9 cellular contexts compared by ENCODE assay signal in the genomic region with DNA sequence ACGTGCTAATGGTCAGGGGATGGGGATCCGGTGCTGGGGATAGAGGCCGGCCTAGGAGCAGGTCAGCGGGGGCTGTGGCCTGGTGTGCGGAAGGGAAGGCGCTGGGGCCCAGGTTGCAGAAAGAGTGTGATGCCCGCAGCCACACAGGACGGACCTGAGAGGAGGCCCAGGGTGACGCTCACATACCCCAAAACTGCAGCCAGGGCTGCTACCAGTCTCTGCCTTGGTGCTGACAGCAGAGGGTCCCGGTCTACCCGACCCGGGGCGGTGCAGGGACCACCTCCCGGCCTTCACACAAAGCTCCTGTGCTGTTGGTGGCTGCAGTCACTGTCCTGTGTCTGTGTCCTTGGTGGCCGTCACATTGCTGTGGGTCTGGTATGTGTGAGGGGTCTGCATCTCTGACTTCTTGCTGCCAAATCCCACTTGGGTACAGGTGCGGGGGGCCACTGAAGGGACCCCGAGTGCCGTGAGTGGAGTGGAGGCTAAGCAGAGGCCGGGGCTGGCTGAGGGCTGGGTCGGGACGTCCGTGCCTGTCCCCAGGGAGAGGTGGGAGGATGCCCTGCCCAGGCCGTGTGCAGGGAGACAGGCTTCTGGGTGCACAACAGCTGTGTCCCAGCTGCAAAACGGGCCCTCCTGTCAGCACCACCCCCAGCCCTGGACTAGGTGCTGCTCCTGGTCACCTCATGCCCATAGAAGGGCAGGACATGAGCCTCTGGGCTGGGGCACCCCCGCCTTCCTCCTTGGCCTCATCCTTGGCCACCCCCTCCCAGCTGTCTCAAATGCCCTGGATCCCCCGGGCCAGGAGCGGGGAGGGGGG. TPM values are rescaled to one million over a fixed set of nuclear protein-coding genes. Genes with fewer than 3 reads are reported as not detected.
DNase-seq lines count a peak whose midpoint lies in the region; ATAC-seq and TF ChIP-seq lines count a peak whose summit lies in the region.
"Had no signal": no experiment of that assay in that cellular context is flagged by ENCODE, and none has a peak within 500 bp of the region (broad histone marks: within the 10 kb centered on the region; RNA-seq: fewer than 3 reads in every experiment).

No MANE protein-coding gene starts in this region.

- H3K36me3 Mint-ChIP-seq in T-helper 2 cell treated with Interferon-gamma antibody and Interleukin-4, amounts not matched to agents 5 μg/mL and 100 μg/mL, for 36 hours (ENCODE audit: low read depth) = peaks cover 19% of the 10 kb centered on the region
- H3K36me3 Mint-ChIP-seq in activated B cell treated with CpG ODN at 0.5 μM for 24 hours (ENCODE audit: low read depth) = peaks cover 25% of the 10 kb centered on the region
- peaks cover 6% of the 10 kb centered on the region for H3K36me3 Mint-ChIP-seq in stimulated activated naive CD8-positive, alpha-beta T cell treated with anti-CD3 and anti-CD28 coated beads, Interleukin-15, Interleukin-2, amounts not matched to agents 100 ng/mL and 50 ng/mL, for 24 hours (ENCODE audit: low read depth)

- H3K4me1 Mint-ChIP-seq in T-helper 2 cell treated with Interferon-gamma antibody and Interleukin-4, amounts not matched to agents 5 μg/mL and 100 μg/mL, for 36 hours (ENCODE audit: low read depth) = peaks cover 27% of the 10 kb centered on the region
- peaks cover 82% of the 10 kb centered on the region for H3K4me1 Mint-ChIP-seq in activated B cell treated with CpG ODN at 0.5 μM for 24 hours
- peaks cover 74% of the 10 kb centered on the region for H3K4me1 Mint-ChIP-seq in stimulated activated naive CD8-positive, alpha-beta T cell treated with anti-CD3 and anti-CD28 coated beads, Interleukin-15, Interleukin-2, amounts not matched to agents 100 ng/mL and 50 ng/mL, for 24 hours (ENCODE audit: low read depth)

- H3K4me3 ChIP-seq in ovary = no peak overlapping the region

- intact Hi-C loops in activated B cell treated with CpG ODN at 0.5 μM for 24 hours (cut with micrococcal nuclease) (loop anchor here (1.0 to 10.0 kb wide), 7 partner anchors 13 to 1240 kb away; a partner anchor contains a TSS), posterior vena cava (cut with DNase I) (no loop called here), ovary (cut with DNase I) (no loop called here)

- peak overlapping the region; percentile 98 for H3K4me3 Mint-ChIP-seq in T-helper 2 cell treated with Interferon-gamma antibody and Interleukin-4, amounts not matched to agents 5 μg/mL and 100 μg/mL, for 36 hours
- H3K4me3 Mint-ChIP-seq in activated B cell treated with CpG ODN at 0.5 μM for 24 hours = peak overlapping the region; percentile 99
- peak overlapping the region; percentile 93 for H3K4me3 Mint-ChIP-seq in stimulated activated naive CD8-positive, alpha-beta T cell treated with anti-CD3 and anti-CD28 coated beads, Interleukin-15, Interleukin-2, amounts not matched to agents 100 ng/mL and 50 ng/mL, for 24 hours

- no peaks in the 10 kb centered on the region for H3K9me3 ChIP-seq in ovary

- CTCF ChIA-PET in activated B cell treated with CpG ODN at 0.5 μM for 24 hours (lab: Charles Lee) = interaction anchor here (1.0 to 2.6 kb wide), 3 partner anchors 23 to 67 kb away, joined by 3 to 12 read pairs (median 4); no protein-coding TSS in a partner anchor

- 74 to 85% (median 79%) methylated on average over 25 to 27 of the region's 27 CpGs for WGBS in ovary, 3 donors

- H3K27me3 Mint-ChIP-seq in T-helper 2 cell treated with Interferon-gamma antibody and Interleukin-4, amounts not matched to agents 5 μg/mL and 100 μg/mL, for 36 hours (ENCODE audit: low read depth) = no peaks in the 10 kb centered on the region
- no peaks in the 10 kb centered on the region for H3K27me3 Mint-ChIP-seq in activated B cell treated with CpG ODN at 0.5 μM for 24 hours
- no peaks in the 10 kb centered on the region for H3K27me3 Mint-ChIP-seq in stimulated activated naive CD8-positive, alpha-beta T cell treated with anti-CD3 and anti-CD28 coated beads, Interleukin-15, Interleukin-2, amounts not matched to agents 100 ng/mL and 50 ng/mL, for 24 hours

- POLR2A ChIA-PET in activated B cell treated with CpG ODN at 0.5 μM for 24 hours (lab: Charles Lee) = interaction anchor here (0.7 to 6.6 kb wide), 8 partner anchors 14 to 447 kb away, joined by 3 to 55 read pairs (median 5); a partner anchor contains a TSS

- TF ChIP-seq CTCF in activated B cell treated with CpG ODN at 0.5 μM for 24 hours (IDR thresholded peaks at IDR 0.05) = no peak
- no peak for TF ChIP-seq CTCF in ovary (IDR thresholded peaks at IDR 0.05)

- TF ChIP-seq POLR2A in ovary (IDR thresholded peaks at IDR 0.05) = no peak

- H3K9me3 Mint-ChIP-seq in T-helper 2 cell treated with Interferon-gamma antibody and Interleukin-4, amounts not matched to agents 5 μg/mL and 100 μg/mL, for 36 hours = no peaks in the 10 kb centered on the region
- no peaks in the 10 kb centered on the region for H3K9me3 Mint-ChIP-seq in activated B cell treated with CpG ODN at 0.5 μM for 24 hours
- no peaks in the 10 kb centered on the region for H3K9me3 Mint-ChIP-seq in stimulated activated naive CD8-positive, alpha-beta T cell treated with anti-CD3 and anti-CD28 coated beads, Interleukin-15, Interleukin-2, amounts not matched to agents 100 ng/mL and 50 ng/mL, for 24 hours

- TF ChIP-seq EP300 in ovary (IDR thresholded peaks at IDR 0.05) = no peak

- peak overlapping the region; percentile 92 for H3K27ac Mint-ChIP-seq in T-helper 2 cell treated with Interferon-gamma antibody and Interleukin-4, amounts not matched to agents 5 μg/mL and 100 μg/mL, for 36 hours
- peak overlapping the region; percentile 98 for H3K27ac Mint-ChIP-seq in activated B cell treated with CpG ODN at 0.5 μM for 24 hours
- H3K27ac Mint-ChIP-seq in stimulated activated naive CD8-positive, alpha-beta T cell treated with anti-CD3 and anti-CD28 coated beads, Interleukin-15, Interleukin-2, amounts not matched to agents 100 ng/mL and 50 ng/mL, for 24 hours = peak overlapping the region; percentile 95

- H3K27me3 ChIP-seq in ovary = no peaks in the 10 kb centered on the region

- peak; percentile 49 for DNase-seq in T-helper 2 cell treated with Interferon-gamma antibody and Interleukin-4, amounts not matched to agents 5 μg/mL and 100 μg/mL, for 36 hours (ENCODE audit: low spot score)
- DNase-seq in T-helper 2 cell (no peak), activated B cell treated with CpG ODN at 0.5 μM for 24 hours (peak; percentile 48), SK-N-DZ (ENCODE audit: low spot score) (no peak), posterior vena cava (ENCODE audit: low spot score) (no peak), ovary (no peak)

- no peaks in the 10 kb centered on the region for H3K4me1 ChIP-seq in ovary (ENCODE audit: insufficient read depth)

- ATAC-seq in HG02798 (IDR thresholded peaks at IDR 0.05; ENCODE audit: poor library complexity, unreplicated experiment) (peak; percentile 26), activated B cell treated with CpG ODN at 0.5 μM for 24 hours (ENCODE audit: low read depth) (peak; percentile 20)

- no peaks in the 10 kb centered on the region for H3K36me3 ChIP-seq in ovary

- no peak overlapping the region for H3K27ac ChIP-seq in ovary

RNA-seq across cellular contexts. Expression of a gene that starts 1.5 kb away (rescaled TPM):
- total RNA-seq in activated B cell treated with CpG ODN at 0.5 μM for 24 hours (301 and 303 TPM in 2 replicates), posterior vena cava (100 to 1,000 TPM in 1 of 2 donors, 10 to 100 TPM in 1; 39.1 to 122 TPM), ovary (10 to 100 TPM in 3 of 7 donors, 1 to 10 TPM in 4; 3.5 to 14.8 (median 9.0) TPM)
- 1.0 and 1.8 TPM in 2 replicates for polyA plus RNA-seq in SK-N-DZ (2014; cell fraction: cytosol; rRNA removed)
- 0.20 and 0.70 TPM in 2 replicates for polyA plus RNA-seq in SK-N-DZ (2014; cell fraction: nucleus; rRNA removed)
- polyA plus RNA-seq in ovary = 10 to 100 TPM in 1 of 2 donors, 1 to 10 TPM in 1; 6.0 to 22.0 TPM

RNA-seq across cellular contexts. Expression of a gene that starts 15.6 kb away (rescaled TPM):
- total RNA-seq in activated B cell treated with CpG ODN at 0.5 μM for 24 hours = 1.0 and 1.5 TPM in 2 replicates
- polyA plus RNA-seq in SK-N-DZ (2014; cell fraction: cytosol; rRNA removed) = 0.77 TPM in 1 of 2 replicates, not detected in the other
- polyA plus RNA-seq in SK-N-DZ (2014; cell fraction: nucleus; rRNA removed) = not detected in 2 replicates
- 1 to 10 TPM; 1.0 to 1.3 TPM for total RNA-seq in posterior vena cava
- total RNA-seq in ovary = 1 to 10 TPM in 1 of 7 donors, under 1 TPM in 2, not detected in 4; 0.61 to 1.2 (median 0.70) TPM
- under 1 TPM in 1 of 2 donors, not detected in 1; 0.41 TPM for polyA plus RNA-seq in ovary

RNA-seq across cellular contexts. Expression of a gene that starts 19.6 kb away (rescaled TPM):
- total RNA-seq in activated B cell treated with CpG ODN at 0.5 μM for 24 hours (not detected in 2 replicates), posterior vena cava (not detected), ovary (1 to 10 TPM in 1 of 7 donors, under 1 TPM in 1, not detected in 5; 0.24 to 2.4 TPM)
- not detected in 2 replicates for polyA plus RNA-seq in SK-N-DZ (2014; cell fraction: cytosol; rRNA removed)
- polyA plus RNA-seq in SK-N-DZ (2014; cell fraction: nucleus; rRNA removed) = not detected in 2 replicates
- not detected for polyA plus RNA-seq in ovary

RNA-seq across cellular contexts. Expression of a gene that starts 37.4 kb away (rescaled TPM):
- total RNA-seq in activated B cell treated with CpG ODN at 0.5 μM for 24 hours (0.16 TPM in 1 of 2 replicates, not detected in the other), posterior vena cava (under 1 TPM in 1 of 2 donors, not detected in 1; 0.14 TPM), ovary (not detected)
- polyA plus RNA-seq in SK-N-DZ (2014; cell fraction: cytosol; rRNA removed) = not detected in 2 replicates
- not detected in 2 replicates for polyA plus RNA-seq in SK-N-DZ (2014; cell fraction: nucleus; rRNA removed)
- under 1 TPM in 1 of 2 donors, not detected in 1; 0.01 TPM for polyA plus RNA-seq in ovary
- total RNA-seq: mucosa of gallbladder had no signal

Comparison
In these comparisons a context has a peak if more than half of its experiments do, and no peak if none do; other contexts are left out.
1. DNase-seq: peak in T-helper 2 cell treated with Interferon-gamma antibody and Interleukin-4, amounts not matched to agents 5 μg/mL and 100 μg/mL, for 36 hours (single experiment) and activated B cell treated with CpG ODN at 0.5 μM for 24 hours (single experiment); none in T-helper 2 cell (0 of 5), SK-N-DZ (single experiment), posterior vena cava (single experiment) and ovary (0 of 5).
2. Peak in every context shown above with its lines, with median percentiles within 50 percentile points of each other: H3K27ac Mint-ChIP-seq and H3K4me3 Mint-ChIP-seq.